In the genomic region with DNA sequence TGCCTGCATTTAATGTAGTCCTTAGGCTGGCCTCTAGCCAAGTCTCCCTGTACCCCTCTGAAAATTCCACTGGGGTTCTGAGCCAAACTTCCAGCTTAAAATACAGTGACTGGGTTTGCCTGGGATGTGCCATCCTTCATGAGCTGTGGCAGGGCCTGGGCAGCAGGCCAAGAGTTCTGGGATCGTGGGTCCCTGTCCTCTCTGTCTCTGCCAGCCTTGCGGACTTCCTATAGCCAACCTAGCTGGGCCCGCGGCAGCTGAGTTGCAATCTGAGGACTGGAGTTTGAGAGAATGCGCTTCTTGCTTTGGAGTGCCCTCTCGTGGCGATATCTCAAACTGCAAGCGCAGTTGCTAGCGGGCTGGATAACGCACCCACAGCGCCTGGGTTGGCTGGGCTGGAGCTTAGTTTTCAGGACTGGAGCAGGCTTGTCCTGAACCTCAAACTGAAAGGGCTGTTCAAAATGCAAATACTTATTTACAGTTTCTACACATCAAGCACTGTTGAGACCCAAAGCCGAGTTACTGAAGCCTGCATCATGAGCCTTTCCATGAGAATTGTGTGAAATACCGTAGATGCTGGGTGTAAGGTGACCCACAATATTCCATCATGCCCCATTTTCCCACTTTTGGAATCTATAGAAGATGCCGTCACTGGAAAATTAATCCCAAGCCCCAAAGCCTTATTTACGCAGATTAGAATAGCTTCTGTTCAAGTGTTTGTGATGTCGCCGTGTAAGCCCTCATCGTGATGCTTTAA, we compare ENCODE assay signal across 8 cellular contexts. TPM values are rescaled to one million over a fixed set of nuclear protein-coding genes. Genes with fewer than 3 reads are reported as not detected.
DNase-seq lines count a peak whose midpoint lies in the region; ATAC-seq and TF ChIP-seq lines count a peak whose summit lies in the region.

No MANE protein-coding gene starts in this region.

- BruUV-seq in IMR-90 (replicated peaks; lab: Mats Ljungman, UMichigan) (no TSS peak), PC-9 (replicated peaks; lab: Mats Ljungman, UMichigan) (no TSS peak)

- peaks cover 2% of the 10 kb centered on the region for H3K9me3 Mint-ChIP-seq in neural crest cell
- peaks cover 7 to 11% of the 10 kb centered on the region in 2 donors for H3K9me3 Mint-ChIP-seq in stimulated activated naive CD8-positive, alpha-beta T cell treated with anti-CD3 and anti-CD28 coated beads, Interleukin-15, amount 100 ng/mL, for 72 hours

- H3K79me2 ChIP-seq in PC-9 (ENCODE audit: low read depth) = no peaks in the 10 kb centered on the region
- H3K79me2 ChIP-seq in fibroblast of lung (ENCODE audit: control insufficient read depth, insufficient read depth, low read length) = no peaks in the 10 kb centered on the region

- H3K4me3 Mint-ChIP-seq in neural crest cell = peak overlapping the region; percentile 64
- no peak overlapping the region for H3K4me3 Mint-ChIP-seq in stimulated activated naive CD8-positive, alpha-beta T cell treated with anti-CD3 and anti-CD28 coated beads, Interleukin-15, amount 100 ng/mL, for 72 hours

- ATAC-seq in GM19455 (IDR thresholded peaks at IDR 0.05; ENCODE audit: unreplicated experiment) = peak; percentile 90
- peak; percentile 98 for ATAC-seq in IMR-90 (ENCODE audit: low read depth)
- peak; percentile 90 for ATAC-seq in stimulated activated naive CD8-positive, alpha-beta T cell treated with anti-CD3 and anti-CD28 coated beads, Interleukin-15, amount 100 ng/mL, for 72 hours

- H3K9ac ChIP-seq in IMR-90 (ENCODE audit: low read depth, low read length) (no peak overlapping the region; the same call in 1 of the 2 replicates), fibroblast of lung (ENCODE audit: insufficient read depth, low read length) (no peak overlapping the region)

- H3K9me3 ChIP-seq in IMR-90 (ENCODE audit: control insufficient read depth, insufficient read depth, low read length) (peaks cover 2% of the 10 kb centered on the region; the same call in 1 of the 2 replicates), PC-9 (ENCODE audit: insufficient read depth, low read depth) (no peaks in the 10 kb centered on the region), fibroblast of lung (ENCODE audit: control insufficient read depth, insufficient read depth, low read depth, low read length) (no peaks in the 10 kb centered on the region)

- TF ChIP-seq POLR2A in IMR-90 (IDR thresholded peaks at IDR 0.05; ENCODE audit: low read depth, low read length) = peak; percentile 29; the same call in 1 of the 2 replicates

- no peak overlapping the region for H3K27ac ChIP-seq in IMR-90 (ENCODE audit: insufficient read depth, low read length)
- H3K27ac ChIP-seq in PC-9 = no peak overlapping the region
- no peak overlapping the region for H3K27ac ChIP-seq in fibroblast of lung (ENCODE audit: insufficient read depth, low read length)

- no peak overlapping the region for H4K8ac ChIP-seq in IMR-90 (ENCODE audit: low read depth in 2 of 2, low read length in 2 of 2)

- WGBS in IMR-90 (ENCODE audit: extremely low coverage in 2 of 2, insufficient read length in 1 of 2), 2 experiments = 15% methylated on average over 11 of the region's 18 CpGs; no CpG with 5 or more reads in 1 of the 2 experiments

- no peak overlapping the region for H2BK5ac ChIP-seq in IMR-90 (ENCODE audit: low read depth, low read length, poor library complexity, severe bottlenecking)

- CTCF ChIA-PET in IMR-90 (lab: Yijun Ruan, JAX) = interaction anchor here (0.6 to 1.9 kb wide), 31 partner anchors 9 to 349 kb away, joined by 3 to 68 read pairs (median 4); a partner anchor contains a TSS
- CTCF ChIA-PET in PC-9 (lab: Charles Lee) = interaction anchor here (0.6 to 1.1 kb wide), 4 partner anchors 43 to 1271 kb away, joined by 3 to 10 read pairs (median 6); a partner anchor contains a TSS

- peaks cover 10% of the 10 kb centered on the region for H3K4me1 Mint-ChIP-seq in neural crest cell
- no peaks in the 10 kb centered on the region for H3K4me1 Mint-ChIP-seq in stimulated activated naive CD8-positive, alpha-beta T cell treated with anti-CD3 and anti-CD28 coated beads, Interleukin-15, amount 100 ng/mL, for 72 hours

- no peak overlapping the region for H3K4ac ChIP-seq in IMR-90 (ENCODE audit: low read depth, low read length)

- H2AFZ ChIP-seq in IMR-90 (replicated peaks; ENCODE audit: low read length, poor library complexity) (peak overlapping the region; percentile 87), PC-9 (no peak overlapping the region), fibroblast of lung (ENCODE audit: low read length) (no peak overlapping the region)

- H3K4me2 ChIP-seq in IMR-90 (ENCODE audit: low read depth, low read length) (peak overlapping the region; percentile 7; the same call in 1 of the 2 replicates), PC-9 (no peak overlapping the region), fibroblast of lung (ENCODE audit: extremely low read depth, insufficient read depth, low read length) (peak overlapping the region; percentile 66)

- no peak overlapping the region for H2AK5ac ChIP-seq in IMR-90 (ENCODE audit: low read depth, low read length)

- no peak overlapping the region for H3K23ac ChIP-seq in IMR-90 (ENCODE audit: low read depth, low read length)

- dilution Hi-C loops in IMR-90 (cut with HindIII; ENCODE audit: low sequenced_read_pairs, unreplicated experiment) = no loop called here

- H3K36me3 ChIP-seq in IMR-90 (ENCODE audit: control insufficient read depth, insufficient read depth, low read length) = no peaks in the 10 kb centered on the region
- H3K36me3 ChIP-seq in PC-9 (ENCODE audit: low read depth) = no peaks in the 10 kb centered on the region
- no peaks in the 10 kb centered on the region for H3K36me3 ChIP-seq in fibroblast of lung (ENCODE audit: control insufficient read depth, insufficient read depth, low read length)

- POLR2A ChIA-PET in IMR-90 (lab: Charles Lee; ENCODE audit: unreplicated experiment) (no interaction called here), PC-9 (lab: Charles Lee; ENCODE audit: unreplicated experiment) (interaction anchor here (0.7 kb wide), 1 partner anchor 100 kb away, joined by 5 read pairs; no protein-coding TSS in a partner anchor)

- peaks cover 2% of the 10 kb centered on the region for H3K27me3 Mint-ChIP-seq in neural crest cell (ENCODE audit: low read depth)
- peaks cover 12% of the 10 kb centered on the region for H3K27me3 Mint-ChIP-seq in stimulated activated naive CD8-positive, alpha-beta T cell treated with anti-CD3 and anti-CD28 coated beads, Interleukin-15, amount 100 ng/mL, for 72 hours

- peak; percentile 98 for TF ChIP-seq CTCF in IMR-90 (conservative IDR thresholded peaks at IDR 0.05; ENCODE audit: low read depth, low read length)
- TF ChIP-seq CTCF in PC-9 (conservative IDR thresholded peaks at IDR 0.05) = peak; percentile 84
- peak; percentile 98 to 99 for TF ChIP-seq CTCF in fibroblast of lung (conservative IDR thresholded peaks at IDR 0.05 in 1 of 2, IDR thresholded peaks at IDR 0.05 in 1 of 2; ENCODE audit: low read depth in 1 of 2, low read length in 2 of 2)
- peak; percentile 94 for TF ChIP-seq CTCF in neural crest cell (conservative IDR thresholded peaks at IDR 0.05)

- TF ChIP-seq RAD21 in IMR-90 (IDR thresholded peaks at IDR 0.05; ENCODE audit: low read length) = peak; percentile 98

- no peak overlapping the region for H2BK15ac ChIP-seq in IMR-90 (ENCODE audit: low read depth, low read length)

- no peaks in the 10 kb centered on the region for H3F3A ChIP-seq in PC-9 (ENCODE audit: insufficient read depth, low read depth)

- no peak overlapping the region for H3K56ac ChIP-seq in IMR-90 (ENCODE audit: extremely low read depth, insufficient read depth, low read length)

- H3K9me2 ChIP-seq in PC-9 (ENCODE audit: insufficient read depth) = no peaks in the 10 kb centered on the region

- no peak overlapping the region for H2BK20ac ChIP-seq in IMR-90 (ENCODE audit: low read depth, low read length)

- intact Hi-C loops in IMR-90 (cut with micrococcal nuclease) = loop anchor here (1.0 to 5.0 kb wide), 5 partner anchors 40 to 479 kb away; no protein-coding TSS in a partner anchor
- intact Hi-C loops in PC-9 (cut with micrococcal nuclease; ENCODE audit: unreplicated experiment) = loop anchor here (1.0 to 5.0 kb wide), 3 partner anchors 84 to 195 kb away; no protein-coding TSS in a partner anchor

- no peaks in the 10 kb centered on the region for H3K9me1 ChIP-seq in IMR-90 (ENCODE audit: insufficient read depth, low read length)

- in situ Hi-C loops in IMR-90 (cut with MboI; ENCODE audit: low sequenced_read_pairs) = loop anchor here (5.0 to 10.0 kb wide), 2 partner anchors 99 to 192 kb away; no protein-coding TSS in a partner anchor

- no peaks in the 10 kb centered on the region for H3K36me3 Mint-ChIP-seq in neural crest cell (ENCODE audit: low read depth)

- H4K20me1 ChIP-seq in IMR-90 (ENCODE audit: insufficient read depth, low read length) (no peaks in the 10 kb centered on the region), PC-9 (ENCODE audit: insufficient read depth) (no peaks in the 10 kb centered on the region), fibroblast of lung (ENCODE audit: control insufficient read depth, extremely low read depth, insufficient read depth, low read length) (no peaks in the 10 kb centered on the region)

- no peak overlapping the region for H4K5ac ChIP-seq in IMR-90 (ENCODE audit: low read depth, low read length)

- H2AK9ac ChIP-seq in IMR-90 (replicated peaks; ENCODE audit: low read depth, low read length, poor library complexity) = peak overlapping the region; percentile 6

- H3K18ac ChIP-seq in IMR-90 (ENCODE audit: low read depth, low read length) = no peak overlapping the region

- H3K4me1 ChIP-seq in IMR-90 (ENCODE audit: control insufficient read depth, insufficient read depth, low read length) (no peaks in the 10 kb centered on the region), PC-9 (replicated peaks; ENCODE audit: insufficient read depth) (no peaks in the 10 kb centered on the region), fibroblast of lung (ENCODE audit: control insufficient read depth, extremely low read depth, insufficient read depth, low read length) (no peaks in the 10 kb centered on the region)

- H2BK120ac ChIP-seq in IMR-90 (ENCODE audit: low read depth, low read length) = no peak overlapping the region

- H3K4me3 ChIP-seq in IMR-90 (ENCODE audit: insufficient read depth, low read depth, low read length) (no peak overlapping the region), PC-9 (no peak overlapping the region), fibroblast of lung (replicated peaks in 1 of 4; ENCODE audit: control extremely low read depth in 1 of 4, insufficient read depth in 1 of 4, low read depth in 3 of 4, low read length in 4 of 4) (no peak overlapping the region)

- peak; percentile 69 for DNase-seq in COLO829 (ENCODE audit: low spot score)
- DNase-seq in IMR-90 = peak; percentile 76
- DNase-seq in PC-9 = peak in 1 of 2 experiments; percentile 44
- peak; percentile 90 for DNase-seq in activated T-cell treated with anti-CD3 and anti-CD28 coated beads, Interleukin-2, amount 50 U/mL, for 1 hour
- peak; percentile 62 to 82 for DNase-seq in fibroblast of lung (ENCODE audit: low read depth in 2 of 2)
- DNase-seq in neural crest cell (ENCODE audit: low read depth, low spot score) = peak; percentile 91
- peak; percentile 79 to 82 for DNase-seq in stimulated activated naive CD8-positive, alpha-beta T cell treated with anti-CD3 and anti-CD28 coated beads, Interleukin-15, amount 100 ng/mL, for 72 hours

- no peak overlapping the region for H4K91ac ChIP-seq in IMR-90 (ENCODE audit: insufficient read depth, low read depth, low read length)

- H3K79me1 ChIP-seq in IMR-90 (ENCODE audit: low read depth in 1 of 2, low read length in 2 of 2) = no peaks in the 10 kb centered on the region

- H3K14ac ChIP-seq in IMR-90 (replicated peaks; ENCODE audit: low read depth, low read length) = no peak overlapping the region

- H3K27me3 ChIP-seq in IMR-90 (ENCODE audit: control insufficient read depth, insufficient read depth, low read length) = peaks cover 17% of the 10 kb centered on the region
- no peaks in the 10 kb centered on the region for H3K27me3 ChIP-seq in PC-9 (ENCODE audit: insufficient read depth, low read depth)
- H3K27me3 ChIP-seq in fibroblast of lung (ENCODE audit: control insufficient read depth, insufficient read depth, low read length) = no peaks in the 10 kb centered on the region

- H3K27ac Mint-ChIP-seq in neural crest cell (ENCODE audit: unreplicated experiment) = no peak overlapping the region
- no peak overlapping the region for H3K27ac Mint-ChIP-seq in stimulated activated naive CD8-positive, alpha-beta T cell treated with anti-CD3 and anti-CD28 coated beads, Interleukin-15, amount 100 ng/mL, for 72 hours

RNA-seq across cellular contexts. Expression of a gene that starts 7.3 kb away (rescaled TPM):
- 43.0 and 111 TPM in 2 replicates for total RNA-seq in IMR-90 (2012; rRNA removed)
- 187 and 261 TPM in 2 replicates for polyA plus RNA-seq in IMR-90 (2012; rRNA removed)
- polyA plus RNA-seq in IMR-90 (2012; cell fraction: cytosol; rRNA removed) = 441 and 716 TPM in 2 replicates
- 72.6 and 129 TPM in 2 replicates for polyA plus RNA-seq in IMR-90 (2012; cell fraction: nucleus; rRNA removed; ENCODE audit: low replicate concordance)
- 5.4 and 5.6 TPM in 2 replicates for total RNA-seq in PC-9 (2021)
- 114 and 225 TPM in 2 replicates for total RNA-seq in fibroblast of lung
- 91.4 and 104 TPM in 2 replicates for polyA plus RNA-seq in fibroblast of lung
- polyA plus RNA-seq in fibroblast of lung (2012) = 322 and 327 TPM in 2 replicates
- polyA minus RNA-seq in fibroblast of lung (ENCODE audit: low replicate concordance) = 65.8 and 141 TPM in 2 replicates
- total RNA-seq in neural crest cell = 25.3 and 30.4 TPM in 2 replicates

RNA-seq across cellular contexts. Expression of a gene that starts 26.2 kb away (rescaled TPM):
- total RNA-seq in IMR-90 (2012; rRNA removed) (under 0.01 TPM in 1 of 2 replicates, not detected in the other), PC-9 (2021) (0.83 and 1.1 TPM in 2 replicates), fibroblast of lung (7.9 and 11.6 TPM in 2 replicates), neural crest cell (8.1 and 9.5 TPM in 2 replicates)
- polyA plus RNA-seq in IMR-90 (2012; rRNA removed) (0.60 and 1.2 TPM in 2 replicates), fibroblast of lung (8.3 and 32.2 TPM in 2 replicates)
- polyA plus RNA-seq in IMR-90 (2012; cell fraction: cytosol; rRNA removed) = 2.8 TPM in 1 of 2 replicates, not detected in the other
- 4.2 and 8.7 TPM in 2 replicates for polyA plus RNA-seq in IMR-90 (2012; cell fraction: nucleus; rRNA removed; ENCODE audit: low replicate concordance)
- polyA plus RNA-seq in fibroblast of lung (2012) = 7.7 and 26.1 TPM in 2 replicates
- polyA minus RNA-seq in fibroblast of lung (ENCODE audit: low replicate concordance) = 1.1 TPM in 1 of 2 replicates, not detected in the other

RNA-seq across cellular contexts. Expression of a gene that starts 37.4 kb away (rescaled TPM):
- total RNA-seq in IMR-90 (2012; rRNA removed) (0.36 and 0.56 TPM in 2 replicates), PC-9 (2021) (not detected in 2 replicates), fibroblast of lung (0.51 and 0.99 TPM in 2 replicates), neural crest cell (1.1 and 1.6 TPM in 2 replicates)
- polyA plus RNA-seq in IMR-90 (2012; rRNA removed) (0.13 and 0.17 TPM in 2 replicates), fibroblast of lung (0.35 and 0.61 TPM in 2 replicates)
- 0.01 and 0.12 TPM in 2 replicates for polyA plus RNA-seq in IMR-90 (2012; cell fraction: cytosol; rRNA removed)
- 0.33 TPM in 1 of 2 replicates, not detected in the other for polyA plus RNA-seq in IMR-90 (2012; cell fraction: nucleus; rRNA removed; ENCODE audit: low replicate concordance)
- 0.28 and 0.29 TPM in 2 replicates for polyA plus RNA-seq in fibroblast of lung (2012)
- polyA minus RNA-seq in fibroblast of lung (ENCODE audit: low replicate concordance) = not detected in 2 replicates

RNA-seq across cellular contexts. Expression of a gene that starts 55.6 kb away (rescaled TPM):
- 10.8 and 13.3 TPM in 2 replicates for total RNA-seq in IMR-90 (2012; rRNA removed)
- polyA plus RNA-seq in IMR-90 (2012; rRNA removed) = 22.5 and 24.3 TPM in 2 replicates
- polyA plus RNA-seq in IMR-90 (2012; cell fraction: cytosol; rRNA removed) = 48.4 and 49.9 TPM in 2 replicates
- polyA plus RNA-seq in IMR-90 (2012; cell fraction: nucleus; rRNA removed; ENCODE audit: low replicate concordance) = 24.0 and 35.5 TPM in 2 replicates
- total RNA-seq in PC-9 (2021) = 9.7 and 13.2 TPM in 2 replicates
- 8.5 and 14.4 TPM in 2 replicates for total RNA-seq in fibroblast of lung
- polyA plus RNA-seq in fibroblast of lung = 20.3 and 26.0 TPM in 2 replicates
- 21.2 and 28.0 TPM in 2 replicates for polyA plus RNA-seq in fibroblast of lung (2012)
- 14.6 and 15.5 TPM in 2 replicates for polyA minus RNA-seq in fibroblast of lung (ENCODE audit: low replicate concordance)
- 36.3 and 39.7 TPM in 2 replicates for total RNA-seq in neural crest cell

RNA-seq across cellular contexts. Expression of a gene that starts 55.8 kb away (rescaled TPM):
- 152 and 155 TPM in 2 replicates for total RNA-seq in IMR-90 (2012; rRNA removed)
- 126 and 134 TPM in 2 replicates for polyA plus RNA-seq in IMR-90 (2012; rRNA removed)
- 45.5 and 138 TPM in 2 replicates for polyA plus RNA-seq in IMR-90 (2012; cell fraction: cytosol; rRNA removed)
- polyA plus RNA-seq in IMR-90 (2012; cell fraction: nucleus; rRNA removed; ENCODE audit: low replicate concordance) = 53.5 and 184 TPM in 2 replicates
- 25.6 and 40.4 TPM in 2 replicates for total RNA-seq in PC-9 (2021)
- 103 and 143 TPM in 2 replicates for total RNA-seq in fibroblast of lung
- 192 and 244 TPM in 2 replicates for polyA plus RNA-seq in fibroblast of lung
- 157 and 176 TPM in 2 replicates for polyA plus RNA-seq in fibroblast of lung (2012)
- polyA minus RNA-seq in fibroblast of lung (ENCODE audit: low replicate concordance) = 64.4 and 89.6 TPM in 2 replicates
- 168 and 177 TPM in 2 replicates for total RNA-seq in neural crest cell
